Comparison of ENCODE assay signal across 8 cellular contexts in the genomic region with DNA sequence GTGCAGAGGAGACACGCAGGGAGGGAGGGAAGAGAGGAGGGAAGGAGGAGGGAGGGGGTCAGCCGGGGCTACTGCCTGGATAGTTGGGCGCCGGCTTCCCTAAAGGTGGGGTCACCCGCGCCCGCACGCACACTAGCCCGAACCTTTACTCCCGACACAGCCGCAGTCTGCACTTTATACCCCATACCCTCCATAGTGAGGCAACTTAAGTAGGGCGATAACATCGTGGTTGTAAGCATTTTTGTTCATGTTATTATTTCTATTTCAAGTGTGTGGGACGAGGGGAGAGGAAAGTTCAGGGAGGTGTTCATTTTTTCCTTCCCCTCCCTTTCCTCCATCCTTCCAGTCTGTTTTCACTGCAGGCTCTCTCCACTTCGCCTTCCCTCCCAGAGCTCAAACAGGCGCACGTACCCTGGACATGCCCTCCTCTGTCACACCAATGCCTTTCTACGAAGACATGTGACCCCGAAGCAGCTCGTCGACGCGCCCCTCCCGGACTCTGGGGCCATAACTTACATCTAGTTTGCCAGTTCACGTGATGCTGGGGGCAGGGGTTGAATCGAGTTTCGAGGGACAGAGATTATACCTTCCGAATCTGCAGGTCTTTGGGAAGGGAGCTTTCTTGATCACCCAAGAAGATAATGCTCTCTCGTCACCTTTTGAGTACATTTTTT. TPM values are rescaled to one million over a fixed set of nuclear protein-coding genes. Genes with fewer than 3 reads are reported as not detected.
DNase-seq lines count a peak whose midpoint lies in the region; ATAC-seq, FAIRE-seq and TF ChIP-seq lines count a peak whose summit lies in the region.

A gene with protein sequence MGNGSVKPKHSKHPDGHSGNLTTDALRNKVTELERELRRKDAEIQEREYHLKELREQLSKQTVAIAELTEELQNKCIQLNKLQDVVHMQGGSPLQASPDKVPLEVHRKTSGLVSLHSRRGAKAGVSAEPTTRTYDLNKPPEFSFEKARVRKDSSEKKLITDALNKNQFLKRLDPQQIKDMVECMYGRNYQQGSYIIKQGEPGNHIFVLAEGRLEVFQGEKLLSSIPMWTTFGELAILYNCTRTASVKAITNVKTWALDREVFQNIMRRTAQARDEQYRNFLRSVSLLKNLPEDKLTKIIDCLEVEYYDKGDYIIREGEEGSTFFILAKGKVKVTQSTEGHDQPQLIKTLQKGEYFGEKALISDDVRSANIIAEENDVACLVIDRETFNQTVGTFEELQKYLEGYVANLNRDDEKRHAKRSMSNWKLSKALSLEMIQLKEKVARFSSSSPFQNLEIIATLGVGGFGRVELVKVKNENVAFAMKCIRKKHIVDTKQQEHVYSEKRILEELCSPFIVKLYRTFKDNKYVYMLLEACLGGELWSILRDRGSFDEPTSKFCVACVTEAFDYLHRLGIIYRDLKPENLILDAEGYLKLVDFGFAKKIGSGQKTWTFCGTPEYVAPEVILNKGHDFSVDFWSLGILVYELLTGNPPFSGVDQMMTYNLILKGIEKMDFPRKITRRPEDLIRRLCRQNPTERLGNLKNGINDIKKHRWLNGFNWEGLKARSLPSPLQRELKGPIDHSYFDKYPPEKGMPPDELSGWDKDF (minus strand): TSS at position 4 of the 674 bp plus-strand sequence. CDS start 10,175 bp downstream, outside the sequence.

- intact Hi-C loops in mucosa of descending colon (cut with DNase I, micrococcal nuclease) (no loop called here), CD14-positive monocyte (cut with micrococcal nuclease) (no loop called here)

- H3K9me3 Mint-ChIP-seq in activated naive CD4-positive, alpha-beta T cell treated with anti-CD3 and anti-CD28 coated beads, Interleukin-2, amount 50 U/mL, for 24 hours, result peaks cover 5% of the 10 kb centered on the region
- H3K9me3 Mint-ChIP-seq in central memory CD8-positive, alpha-beta T cell, result no peaks in the 10 kb centered on the region
- H3K9me3 Mint-ChIP-seq in CD14-positive monocyte, result peaks cover under 1 to 13% (median 6%) of the 10 kb centered on the region in 7 donors

- peaks cover 35% of the 10 kb centered on the region for H3K27me3 Mint-ChIP-seq in activated naive CD4-positive, alpha-beta T cell treated with anti-CD3 and anti-CD28 coated beads, Interleukin-2, amount 50 U/mL, for 24 hours
- H3K27me3 Mint-ChIP-seq in central memory CD8-positive, alpha-beta T cell, result peaks cover 32% of the 10 kb centered on the region
- H3K27me3 Mint-ChIP-seq in CD14-positive monocyte (ENCODE audit: low read depth in 3 of 3), result peaks cover 19 to 38% (median 20%) of the 10 kb centered on the region in 3 donors

- no peaks in the 10 kb centered on the region for H3K36me3 ChIP-seq in mucosa of descending colon (ENCODE audit: low read depth)

- no peaks in the 10 kb centered on the region for H3K36me3 Mint-ChIP-seq in activated naive CD4-positive, alpha-beta T cell treated with anti-CD3 and anti-CD28 coated beads, Interleukin-2, amount 50 U/mL, for 24 hours
- peaks cover 2% of the 10 kb centered on the region for H3K36me3 Mint-ChIP-seq in central memory CD8-positive, alpha-beta T cell (ENCODE audit: insufficient read depth)
- H3K36me3 Mint-ChIP-seq in CD14-positive monocyte, result no peaks in the 10 kb centered on the region

- peaks cover 4% of the 10 kb centered on the region for H3K4me1 ChIP-seq in mucosa of descending colon (ENCODE audit: low read depth)

- no peak for DNase-seq in activated naive CD4-positive, alpha-beta T cell treated with anti-CD3 and anti-CD28 coated beads, Interleukin-2, amount 50 U/mL, for 16 hours
- no peak for DNase-seq in central memory CD8-positive, alpha-beta T cell (ENCODE audit: low spot score in 2 of 2)
- DNase-seq in mucosa of descending colon (peak; percentile 31 to 51 (median 40)), urothelium cell line (ENCODE audit: low spot score) (peak; percentile 31), NCI-H1930 (lab: John Stamatoyannopoulos, UW) (no peak), medulla oblongata (ENCODE audit: extremely low spot score) (no peak), CD14-positive monocyte (ENCODE audit: low spot score) (no peak)

- H3K4me1 Mint-ChIP-seq in activated naive CD4-positive, alpha-beta T cell treated with anti-CD3 and anti-CD28 coated beads, Interleukin-2, amount 50 U/mL, for 24 hours, result peaks cover 7% of the 10 kb centered on the region
- no peaks in the 10 kb centered on the region for H3K4me1 Mint-ChIP-seq in central memory CD8-positive, alpha-beta T cell
- H3K4me1 Mint-ChIP-seq in CD14-positive monocyte, result peaks cover 11% of the 10 kb centered on the region

- H3K9me3 ChIP-seq in mucosa of descending colon, result no peaks in the 10 kb centered on the region

- ATAC-seq in central memory CD8-positive, alpha-beta T cell (replicated peaks; ENCODE audit: extremely low read depth, poor library complexity, severe bottlenecking), result peak; percentile 21
- peak; percentile 56 for ATAC-seq in mucosa of descending colon

- H3K4me3 ChIP-seq in mucosa of descending colon, result peak within 1 kb of the TSS; percentile 3

- H3K27ac Mint-ChIP-seq in activated naive CD4-positive, alpha-beta T cell treated with anti-CD3 and anti-CD28 coated beads, Interleukin-2, amount 50 U/mL, for 24 hours, result no peak within 1 kb of the TSS
- no peak within 1 kb of the TSS for H3K27ac Mint-ChIP-seq in central memory CD8-positive, alpha-beta T cell (ENCODE audit: low read depth)
- H3K27ac Mint-ChIP-seq in CD14-positive monocyte, result no peak within 1 kb of the TSS

- TF ChIP-seq CTCF in mucosa of descending colon (IDR thresholded peaks at IDR 0.05) (no peak), CD14-positive monocyte (IDR thresholded peaks at IDR 0.05) (no peak)

- FAIRE-seq in urothelium cell line (lab: Jason Lieb, UNC), result no peak

- peak within 1 kb of the TSS; percentile 24 for H3K4me3 Mint-ChIP-seq in activated naive CD4-positive, alpha-beta T cell treated with anti-CD3 and anti-CD28 coated beads, Interleukin-2, amount 50 U/mL, for 24 hours
- H3K4me3 Mint-ChIP-seq in central memory CD8-positive, alpha-beta T cell, result peak within 1 kb of the TSS; percentile 36
- H3K4me3 Mint-ChIP-seq in CD14-positive monocyte, result peak within 1 kb of the TSS in 1 of 2 donors; percentile 90

RNA-seq across cellular contexts. Expression of the gene that starts here (rescaled TPM):
- 10 to 100 TPM in 2 of 3 donors, 1 to 10 TPM in 1; 9.8 to 25.7 (median 14.4) TPM for total RNA-seq in mucosa of descending colon
- under 1 TPM in 1 of 2 donors, not detected in 1; 0.10 TPM for polyA plus RNA-seq in CD14-positive monocyte

Comparison
In these comparisons a context has a peak if more than half of its experiments do, and no peak if none do; other contexts are left out.
1. DNase-seq: peak in mucosa of descending colon (3 of 3) and urothelium cell line (single experiment); none in activated naive CD4-positive, alpha-beta T cell treated with anti-CD3 and anti-CD28 coated beads, Interleukin-2, amount 50 U/mL, for 16 hours (single experiment), central memory CD8-positive, alpha-beta T cell (0 of 2), NCI-H1930 (0 of 2), medulla oblongata (single experiment) and CD14-positive monocyte (single experiment).